20 cellular contexts compared by ENCODE assay signal in genomic region chr9:93731963-93732362, GRCh38.
DNase-seq lines count a peak whose midpoint lies in the region; ATAC-seq, FAIRE-seq and TF ChIP-seq lines count a peak whose summit lies in the region.
"Had no signal": no experiment of that assay in that cellular context is flagged by ENCODE, and none has a peak within 500 bp of the region (broad histone marks: within the 10 kb centered on the region; RNA-seq: fewer than 3 reads in every experiment).

No MANE protein-coding gene starts in this region.

- H3K27ac ChIP-seq in HepG2 (ENCODE audit: extremely low read length, insufficient read depth, low read length) (no peak overlapping the region), right lobe of liver (no peak overlapping the region)
- H3K27ac ChIP-seq: C4-2B had no signal

- H3K9me3 ChIP-seq in HepG2 (ENCODE audit: low read length), result peaks cover 14% of the 10 kb centered on the region
- no peaks in the 10 kb centered on the region for H3K9me3 ChIP-seq in right lobe of liver
- H3K9me3 ChIP-seq: Caco-2 had no signal

- TF ChIP-seq CTCF in HepG2 (CRISPR knock-in tag; IDR thresholded peaks at IDR 0.05), result no peak
- TF ChIP-seq CTCF in right lobe of liver (IDR thresholded peaks at IDR 0.05), result no peak
- no peak for TF ChIP-seq CTCF in WTC11 (IDR thresholded peaks at IDR 0.05)

- no TSS peak for BruUV-seq in HepG2 (replicated peaks; lab: Mats Ljungman, UMichigan)

- H3K4me2 ChIP-seq in HepG2 (ENCODE audit: low read depth, low read length), result no peak overlapping the region
- H3K4me2 ChIP-seq: GM23338 had no signal

- H3K79me2 ChIP-seq in HepG2 (ENCODE audit: insufficient read depth, low read length), result no peaks in the 10 kb centered on the region

- H4K20me1 ChIP-seq in HepG2 (ENCODE audit: insufficient read depth, low read length), result no peaks in the 10 kb centered on the region

- H3K27me3 ChIP-seq in HepG2 (ENCODE audit: control insufficient read depth in 1 of 2, insufficient read depth in 2 of 2, low read length in 2 of 2) (peaks cover 4 to 32% of the 10 kb centered on the region in 2 experiments; a peak in 3 of 5 replicates), right lobe of liver (no peaks in the 10 kb centered on the region)

- H3K36me3 Mint-ChIP-seq in WTC11, result peaks cover 20% of the 10 kb centered on the region

- H3K36me3 ChIP-seq in HepG2 (replicated peaks in 1 of 2; ENCODE audit: control insufficient read depth in 1 of 2, insufficient read depth in 2 of 2, low read length in 2 of 2) (no peaks in the 10 kb centered on the region), right lobe of liver (no peaks in the 10 kb centered on the region)

- peaks cover 8% of the 10 kb centered on the region for H3K27me3 Mint-ChIP-seq in WTC11 (ENCODE audit: low read depth)

- no peak for ATAC-seq in HepG2
- no peak for ATAC-seq in right lobe of liver
- no peak for ATAC-seq in WTC11
- no peak for ATAC-seq in HG03469 (IDR thresholded peaks at IDR 0.05; ENCODE audit: unreplicated experiment)
- ATAC-seq: GM23338, HCT116 had no signal

- H3K9ac ChIP-seq in HepG2 (ENCODE audit: insufficient read depth, low read depth, low read length), result no peak overlapping the region

- POLR2A ChIA-PET in HepG2 (lab: Yijun Ruan, JAX), result no interaction called here
- POLR2A ChIA-PET in WTC11 (lab: Charles Lee), result no interaction called here

- intact Hi-C loops in HepG2 (cut with micrococcal nuclease; ENCODE audit: unreplicated experiment) (no loop called here), right lobe of liver (cut with DNase I) (no loop called here)

- H3K9me3 Mint-ChIP-seq in WTC11, result peaks cover 59% of the 10 kb centered on the region

- WGBS in HepG2 (ENCODE audit: low lambda C conversion rate), result 0% methylated on average over 1 of the region's 1 CpG
- 11% methylated on average over 1 of the region's 1 CpG for WGBS in right lobe of liver (ENCODE audit: insufficient coverage, low coverage, low lambda C conversion rate, missing lambda C conversion rate)

- H3K4me1 ChIP-seq in HepG2 (ENCODE audit: insufficient read depth, low read length), result no peaks in the 10 kb centered on the region
- H3K4me1 ChIP-seq in right lobe of liver, result no peaks in the 10 kb centered on the region
- H3K4me1 ChIP-seq: Caco-2 had no signal

- no peak overlapping the region for H2AFZ ChIP-seq in HepG2 (ENCODE audit: low read length)
- H2AFZ ChIP-seq: GM23338 had no signal

- TF ChIP-seq RAD21 in HepG2 (CRISPR knock-in tag; IDR thresholded peaks at IDR 0.05), result no peak

- H3K4me3 Mint-ChIP-seq in WTC11, result no peak overlapping the region
- H3K4me3 Mint-ChIP-seq: CD4-positive, alpha-beta T cell; GM23338; HFFc6 had no signal

- H3K27ac Mint-ChIP-seq in WTC11, result no peak overlapping the region
- H3K27ac Mint-ChIP-seq: CD4-positive, alpha-beta T cell; GM23338; HFFc6 had no signal

- TF ChIP-seq POLR2A in HepG2 (IDR thresholded peaks at IDR 0.05; ENCODE audit: insufficient read depth in 1 of 2, low read depth in 2 of 2, low read length in 2 of 2), result no peak
- TF ChIP-seq POLR2A in right lobe of liver (IDR thresholded peaks at IDR 0.05), result no peak

- no peaks in the 10 kb centered on the region for H3K4me1 Mint-ChIP-seq in WTC11
- H3K4me1 Mint-ChIP-seq: GM23338 had no signal

- no peak for FAIRE-seq in HepG2 (lab: Jason Lieb, UNC)
- FAIRE-seq: A204.1, D721Med, HTR-8/SVneo had no signal

- no peak for TF ChIP-seq EP300 in HepG2 (IDR thresholded peaks at IDR 0.05; ENCODE audit: low read depth in 2 of 2, low read length in 2 of 2)
- TF ChIP-seq EP300 in HepG2 (CRISPR knock-in tag; IDR thresholded peaks at IDR 0.05; ENCODE audit: borderline replicate concordance), result no peak

- in situ Hi-C loops in HepG2 (cut with HindIII; ENCODE audit: extremely low pct_ligation_motif_present, low pct_unique_long_range_greater_than_20kb), result no loop called here

- CTCF ChIA-PET in HepG2 (lab: Yijun Ruan, JAX; ENCODE audit: low intra/inter-chr PET ratio, low total read pairs) (no interaction called here), WTC11 (lab: Charles Lee) (no interaction called here)

- no peak overlapping the region for H3K4me3 ChIP-seq in HepG2 (replicated peaks in 1 of 3; ENCODE audit: insufficient read depth in 1 of 3, low read depth in 2 of 3, low read length in 3 of 3)
- H3K4me3 ChIP-seq in right lobe of liver, result no peak overlapping the region
- H3K4me3 ChIP-seq: GM23338 had no signal

- peak; percentile 4 for DNase-seq in NCI-H1436 treated with DMSO at 0.1 percent for 48 hours (lab: John Stamatoyannopoulos, UW)
- no peak for DNase-seq in NCI-H1436 (lab: John Stamatoyannopoulos, UW)
- no peak for DNase-seq in HepG2 (ENCODE audit: low spot score)
- no peak for DNase-seq in right lobe of liver
- no peak for DNase-seq in WTC11 (ENCODE audit: low spot score)
- DNase-seq in HuH-7.5 (ENCODE audit: low spot score), result no peak
- DNase-seq: AML-193; Caco-2; CD4-positive, alpha-beta T cell; DMS79 treated with DMSO at 0.1 percent for 48 hours; GF-D8; H7; HFFc6 had no signal

TF ChIP-seq in HepG2, 621 proteins besides CTCF, POLR2A, EP300 and RAD21:
- TF ChIP-seq ZNF317 (CRISPR knock-in tag; IDR thresholded peaks at IDR 0.05) (peak; percentile 96), ZFP62 (CRISPR knock-in tag; IDR thresholded peaks at IDR 0.05) (no peak)

TF ChIP-seq in WTC11, 78 proteins besides CTCF, POLR2A, EP300 and RAD21:
- TF ChIP-seq SOX15 (CRISPR knock-in tag; IDR thresholded peaks at IDR 0.05), result no peak
- no peak for TF ChIP-seq GTF2I (CRISPR knock-in tag; conservative IDR thresholded peaks at IDR 0.05)
- no peak for TF ChIP-seq TCF7 (CRISPR knock-in tag; IDR thresholded peaks at IDR 0.05; ENCODE audit: low read depth)
- no peak for TF ChIP-seq HMGXB4 (CRISPR knock-in tag; IDR thresholded peaks at IDR 0.05)
- no peak for TF ChIP-seq CREM (CRISPR knock-in tag; IDR thresholded peaks at IDR 0.05)
- no peak for TF ChIP-seq ZBTB21 (CRISPR knock-in tag; IDR thresholded peaks at IDR 0.05; ENCODE audit: borderline replicate concordance)
- peak; percentile 92 for TF ChIP-seq ZNF317 (CRISPR knock-in tag; IDR thresholded peaks at IDR 0.05; ENCODE audit: borderline replicate concordance, low read depth)
- no peak for TF ChIP-seq SMAD3 (CRISPR knock-in tag; IDR thresholded peaks at IDR 0.05; ENCODE audit: borderline replicate concordance)
- no peak for TF ChIP-seq NFE2L1 (CRISPR knock-in tag; IDR thresholded peaks at IDR 0.05)
